ENCODE assay signal across 22 cellular contexts in genomic region chrX:135438734-135439043, GRCh38. TPM values are rescaled to one million over a fixed set of nuclear protein-coding genes. Genes with fewer than 3 reads are reported as not detected.
"Had no signal": no experiment of that assay in that cellular context is flagged by ENCODE, and none has a peak within 500 bp of the region (broad histone marks: within the 10 kb centered on the region; RNA-seq: fewer than 3 reads in every experiment).

No MANE protein-coding gene starts in this region.

- H3K4me3 Mint-ChIP-seq: T-cell had no signal

- H3K4me3 ChIP-seq: PC-9, Peyer's patch, SJCRH30, SK-N-MC had no signal

- H3K4me1 Mint-ChIP-seq: T-cell had no signal

- ATAC-seq: T-cell had no signal

- H3K9me3 Mint-ChIP-seq: T-cell had no signal

- H3K4me1 ChIP-seq: Peyer's patch, SJCRH30 had no signal

- H3K4me2 ChIP-seq: PC-9 had no signal

- H3K9me3 ChIP-seq: Peyer's patch, SJCRH30 had no signal

- H3K36me3 ChIP-seq: Peyer's patch, SJCRH30 had no signal

- H2AFZ ChIP-seq: PC-9 had no signal

- H3K27me3 ChIP-seq: Peyer's patch, SJCRH30 had no signal

- H3K27ac ChIP-seq: PC-9, Peyer's patch, SJCRH30, SK-N-MC had no signal

- H3K36me3 Mint-ChIP-seq: T-cell had no signal

- H3K27ac Mint-ChIP-seq: T-cell had no signal

- DNase-seq: MM.1S, MV-4-11, NCI-H1105, NCI-H1417 treated with DMSO at 0.1 percent for 48 hours, NCI-H1436 treated with DMSO at 0.1 percent for 48 hours, NCI-H1694 treated with DMSO at 0.1 percent for 48 hours, NCI-H187 treated with DMSO at 0.1 percent for 48 hours, NCI-H2081, NCI-H2171 treated with DMSO at 0.1 percent for 48 hours, NCI-H2227 treated with DMSO at 0.1 percent for 48 hours, NCI-H345, NCI-H446, NCI-H510A treated with DMSO at 0.1 percent for 48 hours, NCI-H524 treated with DMSO at 0.1 percent for 48 hours, NCI-H526 treated with DMSO at 0.1 percent for 48 hours, NCI-H774, Peyer's patch, SIG-M5, T-cell had no signal

RNA-seq across cellular contexts. Expression of gene SMIM10L2A, which starts 16.9 kb away (rescaled TPM):
- total RNA-seq: PC-9, SJCRH30 had no signal
